Comparison of ENCODE assay signal across 1 cellular context in the genomic region with DNA sequence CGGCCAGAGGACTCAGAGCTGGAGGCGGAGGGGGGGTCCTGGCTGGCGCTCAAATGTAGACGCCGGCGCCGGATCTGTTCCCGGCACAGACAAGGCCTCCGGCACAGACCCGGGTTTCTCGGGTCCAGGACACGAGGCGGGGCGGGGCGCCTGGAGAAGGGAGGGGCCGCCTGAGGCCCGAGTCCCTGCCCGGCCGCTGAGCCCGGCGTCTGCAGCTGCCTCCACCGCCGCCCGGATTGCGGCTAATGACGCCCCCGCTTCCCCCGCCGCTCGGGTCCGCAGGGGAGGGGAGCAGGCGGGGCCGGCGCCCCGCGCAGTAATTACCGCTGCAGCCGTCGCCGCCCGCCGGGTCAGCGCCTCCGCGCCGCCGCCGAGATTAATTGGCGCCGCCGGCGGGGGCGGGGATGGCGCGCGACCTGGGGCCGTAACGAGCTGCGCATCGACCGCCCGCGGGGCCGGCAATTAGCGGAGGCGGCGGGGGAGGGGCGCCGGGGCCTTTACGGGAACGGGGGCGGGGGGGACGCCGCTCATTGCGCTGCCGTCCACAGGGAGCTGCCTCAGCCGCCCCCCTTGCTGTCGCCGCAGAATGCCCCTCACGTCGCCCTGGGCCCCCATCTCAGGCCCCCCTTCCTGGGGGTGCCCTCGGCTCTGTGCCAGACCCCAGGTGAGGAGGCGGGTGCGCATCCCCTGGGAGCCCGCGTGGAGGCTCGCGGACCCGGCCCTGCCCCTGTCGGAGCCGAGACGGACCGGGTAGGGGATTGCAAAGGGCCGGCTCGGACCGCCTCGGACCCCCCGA.
TF ChIP-seq lines count a peak whose summit lies in the region.

No MANE protein-coding gene starts in this region.

TF ChIP-seq in GM12878, 131 proteins besides CTCF, POLR2A, EP300 and RAD21:
- TF ChIP-seq TCF7 (IDR thresholded peaks at IDR 0.05; ENCODE audit: borderline replicate concordance) (no peak), SMAD5 (IDR thresholded peaks at IDR 0.05; ENCODE audit: low read depth) (no peak), BHLHE40 (IDR thresholded peaks at IDR 0.05; ENCODE audit: borderline replicate concordance in 1 of 2, low read depth in 2 of 2, low read length in 1 of 2) (peak in 1 of 2 experiments; percentile 46; a peak in 2 of 4 replicates), SMARCA5 (IDR thresholded peaks at IDR 0.05) (no peak), MTA3 (IDR thresholded peaks at IDR 0.05; ENCODE audit: borderline replicate concordance, low read length) (no peak), RB1 (IDR thresholded peaks at IDR 0.05; ENCODE audit: borderline replicate concordance) (no peak), GATAD2B (conservative IDR thresholded peaks at IDR 0.05; ENCODE audit: low read depth) (peak; percentile 39; the same call in 1 of the 2 replicates), POU2F2 (IDR thresholded peaks at IDR 0.05; ENCODE audit: borderline replicate concordance, low read depth, low read length) (no peak), LARP7 (IDR thresholded peaks at IDR 0.05) (peak; percentile 27; the same call in 1 of the 2 replicates), EGR1 (IDR thresholded peaks at IDR 0.05; ENCODE audit: borderline replicate concordance in 1 of 2, low read depth in 2 of 2, low read length in 2 of 2) (peak in 1 of 2 experiments; percentile 78; a peak in 1 of 3 replicates), SUZ12 (IDR thresholded peaks at IDR 0.05; ENCODE audit: unreplicated experiment) (peak; percentile 85), ZNF207 (IDR thresholded peaks at IDR 0.05; ENCODE audit: borderline replicate concordance) (no peak), RBBP5 (conservative IDR thresholded peaks at IDR 0.05) (no peak), CBX5 (IDR thresholded peaks at IDR 0.05; ENCODE audit: low read depth) (no peak), NR2F1 (conservative IDR thresholded peaks at IDR 0.05) (0 out of 2 replicates have a peak, but pooled peaks have one; percentile 30), DPF2 (IDR thresholded peaks at IDR 0.05) (peak; percentile 44; the same call in 1 of the 2 replicates)
- TF ChIP-seq, protein P1, sequence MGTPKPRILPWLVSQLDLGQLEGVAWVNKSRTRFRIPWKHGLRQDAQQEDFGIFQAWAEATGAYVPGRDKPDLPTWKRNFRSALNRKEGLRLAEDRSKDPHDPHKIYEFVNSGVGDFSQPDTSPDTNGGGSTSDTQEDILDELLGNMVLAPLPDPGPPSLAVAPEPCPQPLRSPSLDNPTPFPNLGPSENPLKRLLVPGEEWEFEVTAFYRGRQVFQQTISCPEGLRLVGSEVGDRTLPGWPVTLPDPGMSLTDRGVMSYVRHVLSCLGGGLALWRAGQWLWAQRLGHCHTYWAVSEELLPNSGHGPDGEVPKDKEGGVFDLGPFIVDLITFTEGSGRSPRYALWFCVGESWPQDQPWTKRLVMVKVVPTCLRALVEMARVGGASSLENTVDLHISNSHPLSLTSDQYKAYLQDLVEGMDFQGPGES (IDR thresholded peaks at IDR 0.05): no peak
- TF ChIP-seq, protein P2, sequence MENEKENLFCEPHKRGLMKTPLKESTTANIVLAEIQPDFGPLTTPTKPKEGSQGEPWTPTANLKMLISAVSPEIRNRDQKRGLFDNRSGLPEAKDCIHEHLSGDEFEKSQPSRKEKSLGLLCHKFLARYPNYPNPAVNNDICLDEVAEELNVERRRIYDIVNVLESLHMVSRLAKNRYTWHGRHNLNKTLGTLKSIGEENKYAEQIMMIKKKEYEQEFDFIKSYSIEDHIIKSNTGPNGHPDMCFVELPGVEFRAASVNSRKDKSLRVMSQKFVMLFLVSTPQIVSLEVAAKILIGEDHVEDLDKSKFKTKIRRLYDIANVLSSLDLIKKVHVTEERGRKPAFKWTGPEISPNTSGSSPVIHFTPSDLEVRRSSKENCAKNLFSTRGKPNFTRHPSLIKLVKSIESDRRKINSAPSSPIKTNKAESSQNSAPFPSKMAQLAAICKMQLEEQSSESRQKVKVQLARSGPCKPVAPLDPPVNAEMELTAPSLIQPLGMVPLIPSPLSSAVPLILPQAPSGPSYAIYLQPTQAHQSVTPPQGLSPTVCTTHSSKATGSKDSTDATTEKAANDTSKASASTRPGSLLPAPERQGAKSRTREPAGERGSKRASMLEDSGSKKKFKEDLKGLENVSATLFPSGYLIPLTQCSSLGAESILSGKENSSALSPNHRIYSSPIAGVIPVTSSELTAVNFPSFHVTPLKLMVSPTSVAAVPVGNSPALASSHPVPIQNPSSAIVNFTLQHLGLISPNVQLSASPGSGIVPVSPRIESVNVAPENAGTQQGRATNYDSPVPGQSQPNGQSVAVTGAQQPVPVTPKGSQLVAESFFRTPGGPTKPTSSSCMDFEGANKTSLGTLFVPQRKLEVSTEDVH (IDR thresholded peaks at IDR 0.05; ENCODE audit: low read depth, partially characterized antibody): no peak
- TF ChIP-seq, protein P3, sequence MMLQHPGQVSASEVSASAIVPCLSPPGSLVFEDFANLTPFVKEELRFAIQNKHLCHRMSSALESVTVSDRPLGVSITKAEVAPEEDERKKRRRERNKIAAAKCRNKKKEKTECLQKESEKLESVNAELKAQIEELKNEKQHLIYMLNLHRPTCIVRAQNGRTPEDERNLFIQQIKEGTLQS (IDR thresholded peaks at IDR 0.05; ENCODE audit: borderline replicate concordance, extremely low read depth, low read depth, low read length): no peak
- TF ChIP-seq, protein P4, sequence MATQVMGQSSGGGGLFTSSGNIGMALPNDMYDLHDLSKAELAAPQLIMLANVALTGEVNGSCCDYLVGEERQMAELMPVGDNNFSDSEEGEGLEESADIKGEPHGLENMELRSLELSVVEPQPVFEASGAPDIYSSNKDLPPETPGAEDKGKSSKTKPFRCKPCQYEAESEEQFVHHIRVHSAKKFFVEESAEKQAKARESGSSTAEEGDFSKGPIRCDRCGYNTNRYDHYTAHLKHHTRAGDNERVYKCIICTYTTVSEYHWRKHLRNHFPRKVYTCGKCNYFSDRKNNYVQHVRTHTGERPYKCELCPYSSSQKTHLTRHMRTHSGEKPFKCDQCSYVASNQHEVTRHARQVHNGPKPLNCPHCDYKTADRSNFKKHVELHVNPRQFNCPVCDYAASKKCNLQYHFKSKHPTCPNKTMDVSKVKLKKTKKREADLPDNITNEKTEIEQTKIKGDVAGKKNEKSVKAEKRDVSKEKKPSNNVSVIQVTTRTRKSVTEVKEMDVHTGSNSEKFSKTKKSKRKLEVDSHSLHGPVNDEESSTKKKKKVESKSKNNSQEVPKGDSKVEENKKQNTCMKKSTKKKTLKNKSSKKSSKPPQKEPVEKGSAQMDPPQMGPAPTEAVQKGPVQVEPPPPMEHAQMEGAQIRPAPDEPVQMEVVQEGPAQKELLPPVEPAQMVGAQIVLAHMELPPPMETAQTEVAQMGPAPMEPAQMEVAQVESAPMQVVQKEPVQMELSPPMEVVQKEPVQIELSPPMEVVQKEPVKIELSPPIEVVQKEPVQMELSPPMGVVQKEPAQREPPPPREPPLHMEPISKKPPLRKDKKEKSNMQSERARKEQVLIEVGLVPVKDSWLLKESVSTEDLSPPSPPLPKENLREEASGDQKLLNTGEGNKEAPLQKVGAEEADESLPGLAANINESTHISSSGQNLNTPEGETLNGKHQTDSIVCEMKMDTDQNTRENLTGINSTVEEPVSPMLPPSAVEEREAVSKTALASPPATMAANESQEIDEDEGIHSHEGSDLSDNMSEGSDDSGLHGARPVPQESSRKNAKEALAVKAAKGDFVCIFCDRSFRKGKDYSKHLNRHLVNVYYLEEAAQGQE (IDR thresholded peaks at IDR 0.05; ENCODE audit: low read depth, low read length): no peak
